ENCODE assay signal across 1 cellular context in genomic region chr7:92178928-92179373, GRCh38.
TF ChIP-seq lines count a peak whose summit lies in the region.

Gene LRRD1, minus strand, starts transcription at chr7:92179142. Its CDS starts 13,940 bp downstream, at chr7:92165202.

TF ChIP-seq in HepG2, 621 proteins besides CTCF, POLR2A, EP300 and RAD21 (continued from another document):
- TF ChIP-seq ZNF142 (CRISPR knock-in tag; IDR thresholded peaks at IDR 0.05) (0 out of 2 replicates have a peak, but pooled peaks have one; percentile 51), YY1 (IDR thresholded peaks at IDR 0.05; ENCODE audit: insufficient read depth, insufficient replicate concordance, low read depth, low read length) (peak; percentile 64), NONO (IDR thresholded peaks at IDR 0.05) (no peak), NONO (CRISPR knock-in tag; conservative IDR thresholded peaks at IDR 0.05) (peak; percentile 52; the same call in 1 of the 2 replicates), FOXO1 (CRISPR knock-in tag; IDR thresholded peaks at IDR 0.05) (peak; percentile 63), ZNF263 (CRISPR knock-in tag; IDR thresholded peaks at IDR 0.05) (peak; percentile 76), XRCC5 (optimal IDR thresholded peaks at IDR 0.05; ENCODE audit: low read length) (peak; percentile 90), IKZF5 (CRISPR knock-in tag; IDR thresholded peaks at IDR 0.05) (peak; percentile 82; the same call in 1 of the 2 replicates), MIER3 (CRISPR knock-in tag; IDR thresholded peaks at IDR 0.05; ENCODE audit: borderline replicate concordance) (0 out of 2 replicates have a peak, but pooled peaks have one; percentile 35), ZNF264 (CRISPR knock-in tag; IDR thresholded peaks at IDR 0.05) (peak; percentile 68), NR3C1 (CRISPR knock-in tag; IDR thresholded peaks at IDR 0.05) (no peak), ZNF367 (CRISPR knock-in tag; IDR thresholded peaks at IDR 0.05; ENCODE audit: borderline replicate concordance) (0 out of 2 replicates have a peak, but pooled peaks have one; percentile 32), KDM2A (CRISPR knock-in tag; IDR thresholded peaks at IDR 0.05; ENCODE audit: borderline replicate concordance, low read depth) (peak; percentile 89), PHF21A (CRISPR knock-in tag; IDR thresholded peaks at IDR 0.05) (no peak), ZNF331 (CRISPR knock-in tag; IDR thresholded peaks at IDR 0.05) (peak; percentile 87), MEIS2 (CRISPR knock-in tag; IDR thresholded peaks at IDR 0.05) (peak; percentile 57; the same call in 1 of the 2 replicates), POLR2G (IDR thresholded peaks at IDR 0.05; ENCODE audit: low read depth, low read length) (0 out of 2 replicates have a peak, but pooled peaks have one; percentile 34), MXD4 (CRISPR knock-in tag; IDR thresholded peaks at IDR 0.05) (peak; percentile 34; the same call in 1 of the 2 replicates), AHR (CRISPR knock-in tag; IDR thresholded peaks at IDR 0.05) (0 out of 2 replicates have a peak, but pooled peaks have one; percentile 35), FOXJ3 (CRISPR knock-in tag; IDR thresholded peaks at IDR 0.05; ENCODE audit: borderline replicate concordance) (0 out of 2 replicates have a peak, but pooled peaks have one; percentile 29), ZNF614 (CRISPR knock-in tag; IDR thresholded peaks at IDR 0.05; ENCODE audit: borderline replicate concordance) (peak; percentile 65; the same call in 1 of the 2 replicates), SOX13 (IDR thresholded peaks at IDR 0.05) (no peak), SOX13 (CRISPR knock-in tag; conservative IDR thresholded peaks at IDR 0.05 in 1 of 2, IDR thresholded peaks at IDR 0.05 in 1 of 2) (0 out of 4 replicates have a peak, but pooled peaks of 1 of the 2 experiments have one; percentile 37), ZBTB33 (CRISPR knock-in tag; IDR thresholded peaks at IDR 0.05) (peak; percentile 61; the same call in 1 of the 2 replicates), HMGXB4 (CRISPR knock-in tag; IDR thresholded peaks at IDR 0.05; ENCODE audit: borderline replicate concordance in 1 of 2, low read depth in 1 of 2) (peak; percentile 97), ISL2 (CRISPR knock-in tag; IDR thresholded peaks at IDR 0.05) (peak; percentile 50; the same call in 1 of the 2 replicates), GATAD1 (CRISPR knock-in tag; IDR thresholded peaks at IDR 0.05) (0 out of 2 replicates have a peak, but pooled peaks have one; percentile 26), ASH2L (IDR thresholded peaks at IDR 0.05; ENCODE audit: insufficient read length, low read depth, low read length) (peak; percentile 45), ZNF792 (CRISPR knock-in tag; IDR thresholded peaks at IDR 0.05) (peak; percentile 65; the same call in 1 of the 2 replicates), TEAD3 (CRISPR knock-in tag; optimal IDR thresholded peaks at IDR 0.05; ENCODE audit: borderline replicate concordance) (peak; percentile 33), RBAK (CRISPR knock-in tag; IDR thresholded peaks at IDR 0.05) (no peak), BRCA1 (CRISPR knock-in tag; IDR thresholded peaks at IDR 0.05) (no peak), ERF (CRISPR knock-in tag; IDR thresholded peaks at IDR 0.05) (peak; percentile 74; the same call in 1 of the 2 replicates), SMAD3 (CRISPR knock-in tag; IDR thresholded peaks at IDR 0.05) (peak; percentile 68; the same call in 1 of the 2 replicates), HNF4A (CRISPR knock-in tag; IDR thresholded peaks at IDR 0.05) (0 out of 2 replicates have a peak, but pooled peaks have one; percentile 27), ZSCAN20 (CRISPR knock-in tag; IDR thresholded peaks at IDR 0.05; ENCODE audit: borderline replicate concordance) (0 out of 2 replicates have a peak, but pooled peaks have one; percentile 45), ZNF580 (CRISPR knock-in tag; IDR thresholded peaks at IDR 0.05; ENCODE audit: borderline replicate concordance, low read depth) (peak; percentile 85; the same call in 1 of the 2 replicates), DNMT1 (CRISPR knock-in tag; IDR thresholded peaks at IDR 0.05) (peak; percentile 41; the same call in 1 of the 2 replicates), FOXM1 (CRISPR knock-in tag; IDR thresholded peaks at IDR 0.05) (no peak), ZNF292 (CRISPR knock-in tag; IDR thresholded peaks at IDR 0.05; ENCODE audit: borderline replicate concordance, low read depth) (0 out of 2 replicates have a peak, but pooled peaks have one; percentile 27), IRX3 (CRISPR knock-in tag; IDR thresholded peaks at IDR 0.05; ENCODE audit: borderline replicate concordance, low read depth) (no peak), GATAD2A (CRISPR knock-in tag; IDR thresholded peaks at IDR 0.05) (peak; percentile 38; the same call in 1 of the 2 replicates), ZNF160 (CRISPR knock-in tag; IDR thresholded peaks at IDR 0.05) (peak; percentile 67; the same call in 1 of the 2 replicates), STAG1 (CRISPR knock-in tag; IDR thresholded peaks at IDR 0.05) (peak; percentile 81), ZNF75D (CRISPR knock-in tag; IDR thresholded peaks at IDR 0.05; ENCODE audit: borderline replicate concordance) (no peak), SOX5 (CRISPR knock-in tag; IDR thresholded peaks at IDR 0.05; ENCODE audit: borderline replicate concordance) (0 out of 2 replicates have a peak, but pooled peaks have one; percentile 15), ZNF280B (CRISPR knock-in tag; IDR thresholded peaks at IDR 0.05; ENCODE audit: borderline replicate concordance) (peak; percentile 61; the same call in 1 of the 2 replicates), E2F5 (CRISPR knock-in tag; conservative IDR thresholded peaks at IDR 0.05) (no peak), ETV6 (CRISPR knock-in tag; conservative IDR thresholded peaks at IDR 0.05) (0 out of 2 replicates have a peak, but pooled peaks have one; percentile 70)
